Comparison of ENCODE assay signal across 15 cellular contexts in the genomic region with DNA sequence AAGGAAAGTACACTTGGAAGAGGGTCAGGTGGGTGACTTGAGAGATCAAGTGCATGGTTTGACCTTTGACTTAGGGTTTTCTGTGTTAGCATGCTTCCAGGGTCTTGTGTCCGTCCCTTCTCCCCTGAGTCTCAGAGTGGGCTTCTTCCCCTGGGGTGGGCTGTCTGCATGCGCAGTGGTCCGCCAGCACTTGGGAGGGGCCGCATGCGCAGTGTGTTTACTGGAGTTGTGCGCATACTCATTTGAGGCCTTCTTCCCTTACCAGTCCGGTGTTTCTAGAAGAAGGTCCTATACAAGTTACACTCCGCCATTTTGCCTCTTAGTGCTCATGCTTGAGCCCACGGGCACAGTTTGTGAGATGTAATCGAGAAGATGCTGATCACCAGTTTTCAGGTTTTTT. TPM values are rescaled to one million over a fixed set of nuclear protein-coding genes. Genes with fewer than 3 reads are reported as not detected.
DNase-seq lines count a peak whose midpoint lies in the region; ATAC-seq, FAIRE-seq and TF ChIP-seq lines count a peak whose summit lies in the region.
"Had no signal": no experiment of that assay in that cellular context is flagged by ENCODE, and none has a peak within 500 bp of the region (broad histone marks: within the 10 kb centered on the region; RNA-seq: fewer than 3 reads in every experiment).

No MANE protein-coding gene starts in this region.

- H2BK20ac ChIP-seq in H1 (ENCODE audit: low read length): no peak overlapping the region

- DNase-seq in RWPE2 (ENCODE audit: low spot score): peak; percentile 26
- no peak for DNase-seq in H1 (ENCODE audit: low read depth in 1 of 2, low spot score in 2 of 2)
- no peak for DNase-seq in natural killer cell treated with Interleukin-12 subunit alpha and Interleukin-12 subunit beta and Interleukin-15 and Interleukin-18, amount 100 ng/mL, for 72 hours (ENCODE audit: low spot score)
- peak; percentile 65 for DNase-seq in testis
- no peak for DNase-seq in ureter (ENCODE audit: low spot score)
- DNase-seq in activated CD4-positive, alpha-beta memory T cell treated with anti-CD3 and anti-CD28 coated beads, Interleukin-2, amount 10 ng/mL, durations not matched to agents 7 days and 5 days: no peak
- DNase-seq in mucosa of descending colon: no peak
- DNase-seq: C1 segment of cervical spinal cord; Calu3; CD4-positive, alpha-beta T cell; DMS 273 treated with DMSO at 0.1 percent for 48 hours; HCEC 1CT; HFFc6 had no signal

- H3K27me3 ChIP-seq in RWPE2 (ENCODE audit: insufficient read depth, poor library complexity, severe bottlenecking) (no peaks in the 10 kb centered on the region), H1 (replicated peaks in 1 of 4; ENCODE audit: control insufficient read depth in 3 of 4, extremely low read depth in 1 of 4, insufficient read depth in 3 of 4, low read length in 3 of 4) (no peaks in the 10 kb centered on the region), testis (no peaks in the 10 kb centered on the region)

- WGBS in H1 (ENCODE audit: extremely low coverage in 1 of 2, insufficient coverage in 1 of 2, insufficient read length in 1 of 2, insufficient replicate concordance in 2 of 2, low coverage in 1 of 2, low lambda C conversion rate in 2 of 2, missing lambda C conversion rate in 1 of 2), 2 experiments: 94% methylated on average over 10 of the region's 10 CpGs; no CpG with 5 or more reads in 1 of the 2 experiments
- WGBS in testis, 2 donors: 81 to 85% methylated on average over 10 of the region's 10 CpGs

- no peaks in the 10 kb centered on the region for H3K36me3 ChIP-seq in RWPE2 (ENCODE audit: low read depth)
- no peaks in the 10 kb centered on the region for H3K36me3 ChIP-seq in H1 (ENCODE audit: control insufficient read depth in 2 of 4, insufficient read depth in 4 of 4, low read length in 3 of 4)
- no peaks in the 10 kb centered on the region for H3K36me3 ChIP-seq in testis (ENCODE audit: low read depth, missing control alignments)
- no peaks in the 10 kb centered on the region for H3K36me3 ChIP-seq in mucosa of descending colon (ENCODE audit: low read depth)

- H3K4me3 Mint-ChIP-seq in natural killer cell treated with Interleukin-12 subunit alpha and Interleukin-12 subunit beta and Interleukin-15 and Interleukin-18, amount 100 ng/mL, for 72 hours: no peak overlapping the region
- no peak overlapping the region for H3K4me3 Mint-ChIP-seq in activated CD4-positive, alpha-beta memory T cell treated with anti-CD3 and anti-CD28 coated beads, Interleukin-2, amount 10 ng/mL, durations not matched to agents 7 days and 5 days
- H3K4me3 Mint-ChIP-seq: B cell; CD4-positive, alpha-beta T cell; HFFc6 had no signal

- H3K79me2 ChIP-seq in H1 (ENCODE audit: control insufficient read depth in 1 of 2, insufficient read depth in 2 of 2, low read length in 2 of 2): no peaks in the 10 kb centered on the region

- H3K4me1 Mint-ChIP-seq in natural killer cell treated with Interleukin-12 subunit alpha and Interleukin-12 subunit beta and Interleukin-15 and Interleukin-18, amount 100 ng/mL, for 72 hours (ENCODE audit: low read depth in 2 of 2): peaks cover 73 to 87% of the 10 kb centered on the region in 2 donors
- H3K4me1 Mint-ChIP-seq in activated CD4-positive, alpha-beta memory T cell treated with anti-CD3 and anti-CD28 coated beads, Interleukin-2, amount 10 ng/mL, durations not matched to agents 7 days and 5 days: peaks cover 20% of the 10 kb centered on the region

- no peaks in the 10 kb centered on the region for H3K23me2 ChIP-seq in H1 (ENCODE audit: low read depth, low read length)

- H2BK15ac ChIP-seq in H1 (ENCODE audit: low read length): no peak overlapping the region

- no peak overlapping the region for H3K4me2 ChIP-seq in H1 (ENCODE audit: insufficient read depth in 1 of 2, low read depth in 2 of 2, low read length in 2 of 2)

- TF ChIP-seq CTCF in RWPE2 (IDR thresholded peaks at IDR 0.05; ENCODE audit: poor library complexity, severe bottlenecking) (no peak), H1 (IDR thresholded peaks at IDR 0.05; ENCODE audit: control extremely low read depth in 1 of 3, insufficient read depth in 1 of 3, low read depth in 1 of 3, low read length in 3 of 3) (no peak), testis (IDR thresholded peaks at IDR 0.05) (no peak), mucosa of descending colon (IDR thresholded peaks at IDR 0.05) (no peak)

- no peaks in the 10 kb centered on the region for H4K20me1 ChIP-seq in H1 (replicated peaks in 1 of 2; ENCODE audit: control insufficient read depth in 1 of 2, insufficient read depth in 2 of 2, low read length in 2 of 2)

- H4K91ac ChIP-seq in H1 (replicated peaks; ENCODE audit: insufficient read length, low read length): no peak overlapping the region

- H3K14ac ChIP-seq in H1 (ENCODE audit: insufficient read length): no peak overlapping the region

- no peak overlapping the region for H2BK120ac ChIP-seq in H1 (replicated peaks; ENCODE audit: low read depth, low read length)

- no peak overlapping the region; the same call in 1 of the 2 replicates for H2AK5ac ChIP-seq in H1 (ENCODE audit: low read depth, low read length)

- H3K4me3 ChIP-seq in RWPE2 (ENCODE audit: severe bottlenecking) (no peak overlapping the region), H1 (ENCODE audit: extremely low read depth in 1 of 4, insufficient read depth in 2 of 4, low read depth in 3 of 4, low read length in 4 of 4) (no peak overlapping the region), testis (no peak overlapping the region), mucosa of descending colon (no peak overlapping the region)

- H2AFZ ChIP-seq in H1 (ENCODE audit: low read length): no peak overlapping the region

- TF ChIP-seq EP300 in H1 (IDR thresholded peaks at IDR 0.05; ENCODE audit: borderline replicate concordance in 1 of 2, low read depth in 2 of 2, low read length in 2 of 2): no peak

- FAIRE-seq in H1 (lab: Jason Lieb, UNC): no peak
- FAIRE-seq: A204.1 had no signal

- no peak for TF ChIP-seq POLR2A in H1 (IDR thresholded peaks at IDR 0.05; ENCODE audit: control extremely low read depth in 1 of 2, low read depth in 2 of 2, low read length in 2 of 2)
- TF ChIP-seq POLR2A in testis (IDR thresholded peaks at IDR 0.05): no peak

- POLR2A ChIA-PET in H1 (lab: Charles Lee; ENCODE audit: partially characterized antibody): no interaction called here
- POLR2A ChIA-PET in activated CD4-positive, alpha-beta memory T cell treated with anti-CD3 and anti-CD28 coated beads, Interleukin-2, amount 10 ng/mL, durations not matched to agents 7 days and 5 days (lab: Charles Lee): interaction anchor here (1.8 kb wide), 1 partner anchor 14 kb away, joined by 4 read pairs; no protein-coding TSS in a partner anchor

- H3K18ac ChIP-seq in H1 (ENCODE audit: extremely low read depth, low read length): no peak overlapping the region

- peak overlapping the region; percentile 93 to 97 for H3K27ac Mint-ChIP-seq in natural killer cell treated with Interleukin-12 subunit alpha and Interleukin-12 subunit beta and Interleukin-15 and Interleukin-18, amount 100 ng/mL, for 72 hours
- no peak overlapping the region for H3K27ac Mint-ChIP-seq in activated CD4-positive, alpha-beta memory T cell treated with anti-CD3 and anti-CD28 coated beads, Interleukin-2, amount 10 ng/mL, durations not matched to agents 7 days and 5 days
- H3K27ac Mint-ChIP-seq: B cell; CD4-positive, alpha-beta T cell; HFFc6 had no signal

- CTCF ChIA-PET in H1 (lab: Charles Lee; ENCODE audit: partially characterized antibody): interaction anchor here (1.6 kb wide), 1 partner anchor 25 kb away, joined by 3 read pairs; no protein-coding TSS in a partner anchor
- CTCF ChIA-PET in activated CD4-positive, alpha-beta memory T cell treated with anti-CD3 and anti-CD28 coated beads, Interleukin-2, amount 10 ng/mL, durations not matched to agents 7 days and 5 days (lab: Charles Lee): no interaction called here

- H3K9me3 Mint-ChIP-seq in natural killer cell treated with Interleukin-12 subunit alpha and Interleukin-12 subunit beta and Interleukin-15 and Interleukin-18, amount 100 ng/mL, for 72 hours: peaks cover 6% of the 10 kb centered on the region
- H3K9me3 Mint-ChIP-seq in activated CD4-positive, alpha-beta memory T cell treated with anti-CD3 and anti-CD28 coated beads, Interleukin-2, amount 10 ng/mL, durations not matched to agents 7 days and 5 days: peaks cover 9% of the 10 kb centered on the region
- H3K9me3 Mint-ChIP-seq: CD4-positive, alpha-beta T cell had no signal

- intact Hi-C loops in testis (cut with DNase I; ENCODE audit: low total_unique reads): no loop called here
- intact Hi-C loops in mucosa of descending colon (cut with DNase I, micrococcal nuclease): no loop called here

- no peak overlapping the region for H3K4ac ChIP-seq in H1 (replicated peaks; ENCODE audit: insufficient read length, low read depth, low read length)

- peaks cover 21% of the 10 kb centered on the region for H3K36me3 Mint-ChIP-seq in natural killer cell treated with Interleukin-12 subunit alpha and Interleukin-12 subunit beta and Interleukin-15 and Interleukin-18, amount 100 ng/mL, for 72 hours
- peaks cover 9% of the 10 kb centered on the region for H3K36me3 Mint-ChIP-seq in activated CD4-positive, alpha-beta memory T cell treated with anti-CD3 and anti-CD28 coated beads, Interleukin-2, amount 10 ng/mL, durations not matched to agents 7 days and 5 days (ENCODE audit: low read depth)

- no peak for ATAC-seq in RWPE2 (ENCODE audit: low read depth)
- no peak for ATAC-seq in natural killer cell treated with Interleukin-12 subunit alpha and Interleukin-12 subunit beta and Interleukin-15 and Interleukin-18, amount 100 ng/mL, for 72 hours
- ATAC-seq in mucosa of descending colon: no peak

- H3K4me1 ChIP-seq in RWPE2 (ENCODE audit: insufficient read depth, poor library complexity, severe bottlenecking): no peaks in the 10 kb centered on the region
- H3K4me1 ChIP-seq in H1 (replicated peaks in 1 of 4; ENCODE audit: control insufficient read depth in 3 of 4, insufficient read depth in 4 of 4, low read length in 3 of 4): peaks cover 3 to 9% (median 6%) of the 10 kb centered on the region in 4 experiments
- no peaks in the 10 kb centered on the region for H3K4me1 ChIP-seq in testis
- H3K4me1 ChIP-seq in mucosa of descending colon (ENCODE audit: low read depth): peaks cover 42% of the 10 kb centered on the region

- no peak overlapping the region for H4K8ac ChIP-seq in H1 (ENCODE audit: extremely low read depth, insufficient read depth, low read length)

- H3K27ac ChIP-seq in RWPE2 (ENCODE audit: poor library complexity, severe bottlenecking): no peak overlapping the region
- H3K27ac ChIP-seq in H1 (ENCODE audit: low read depth, low read length): no peak overlapping the region
- H3K27ac ChIP-seq in testis: no peak overlapping the region

- H3K56ac ChIP-seq in H1 (replicated peaks; ENCODE audit: insufficient read length, low read depth, low read length): no peak overlapping the region

- H3K27me3 Mint-ChIP-seq in natural killer cell treated with Interleukin-12 subunit alpha and Interleukin-12 subunit beta and Interleukin-15 and Interleukin-18, amount 100 ng/mL, for 72 hours: no peaks in the 10 kb centered on the region
- H3K27me3 Mint-ChIP-seq in activated CD4-positive, alpha-beta memory T cell treated with anti-CD3 and anti-CD28 coated beads, Interleukin-2, amount 10 ng/mL, durations not matched to agents 7 days and 5 days: peaks cover 21% of the 10 kb centered on the region
- H3K27me3 Mint-ChIP-seq: B cell; CD4-positive, alpha-beta T cell had no signal

- no peak overlapping the region for H2BK5ac ChIP-seq in H1 (ENCODE audit: low read depth, low read length)

- no peak for TF ChIP-seq RAD21 in H1 (IDR thresholded peaks at IDR 0.05 in 1 of 2, conservative IDR thresholded peaks at IDR 0.05 in 1 of 2; ENCODE audit: low read depth in 2 of 2, low read length in 2 of 2)

- no peaks in the 10 kb centered on the region for H3K79me1 ChIP-seq in H1 (ENCODE audit: low read depth, low read length)

- 0 out of 2 replicates have a peak overlapping the region, but pooled peaks have one; percentile 27 for H2BK12ac ChIP-seq in H1 (ENCODE audit: low read depth, low read length)

- no peak overlapping the region for H3K9ac ChIP-seq in H1 (replicated peaks in 1 of 4; ENCODE audit: extremely low read depth in 1 of 4, low read depth in 3 of 4, low read length in 3 of 4)

- H3K23ac ChIP-seq in H1 (ENCODE audit: insufficient read length): no peak overlapping the region

- no peak overlapping the region for H4K5ac ChIP-seq in H1 (ENCODE audit: insufficient read length, low read depth, low read length)

- no peaks in the 10 kb centered on the region for H3K9me3 ChIP-seq in RWPE2 (ENCODE audit: severe bottlenecking)
- H3K9me3 ChIP-seq in H1 (ENCODE audit: insufficient read depth in 2 of 2, low read depth in 1 of 2, low read length in 1 of 2): no peaks in the 10 kb centered on the region; a peak in 1 of 4 replicates
- no peaks in the 10 kb centered on the region for H3K9me3 ChIP-seq in testis
- peaks cover 3% of the 10 kb centered on the region for H3K9me3 ChIP-seq in mucosa of descending colon

RNA-seq across cellular contexts. Expression of gene RIN3, which starts 58.5 kb away (rescaled TPM):
- total RNA-seq in H1 (2021; fragmentation: NEBNext Ultra II Directional; extraction: Animal tissue kit (Norgen Biotek cat#: 25700)): 1.5 and 1.9 TPM in 2 replicates
- polyA plus RNA-seq in H1 (2011; rRNA removed) (0.59 and 0.78 TPM in 2 replicates), testis (ENCODE audit: insufficient read depth, low read depth, low replicate concordance) (25.9 TPM)
- 0.40 TPM for polyA plus RNA-seq in H1 (2011; cell fraction: cytosol; rRNA removed)
- polyA plus RNA-seq in H1 (2011; cell fraction: nucleus; rRNA removed): 1.1 TPM
- 1.1 to 2.2 TPM (median 1.5 TPM) in 4 replicates for polyA plus RNA-seq in H1 (2012, experiment 1 of 2)
- polyA plus RNA-seq in H1 (2012, experiment 2 of 2): 1.4 TPM
- 1.7 TPM for polyA plus RNA-seq in H1 (2013, experiment 1 of 2)
- 1.4 TPM for polyA plus RNA-seq in H1 (2013, experiment 2 of 2)
- polyA minus RNA-seq in H1 (2011; rRNA and poly(A)+ RNA removed): 1.3 and 1.4 TPM in 2 replicates
- polyA minus RNA-seq in H1 (2011; cell fraction: cytosol; rRNA and poly(A)+ RNA removed): 1.1 TPM
- 3.5 TPM for polyA minus RNA-seq in H1 (2011; cell fraction: nucleus; rRNA and poly(A)+ RNA removed)
- total RNA-seq in natural killer cell treated with Interleukin-12 subunit alpha and Interleukin-12 subunit beta and Interleukin-15 and Interleukin-18, amount 100 ng/mL, for 72 hours: 100 to 1,000 TPM; 151 to 202 TPM
- total RNA-seq in testis (10 to 100 TPM; 49.8 to 56.2 TPM), ureter (27.3 TPM), mucosa of descending colon (10 to 100 TPM; 26.2 to 51.0 (median 32.9) TPM)
- 10 to 100 TPM; 29.3 to 31.5 TPM for total RNA-seq in activated CD4-positive, alpha-beta memory T cell treated with anti-CD3 and anti-CD28 coated beads, Interleukin-2, amount 10 ng/mL, durations not matched to agents 7 days and 5 days

Comparison
In these comparisons a context has a peak if more than half of its experiments do, and no peak if none do; other contexts are left out.
1. DNase-seq: peak in RWPE2 (single experiment) and testis (single experiment); none in H1 (0 of 2), natural killer cell treated with Interleukin-12 subunit alpha and Interleukin-12 subunit beta and Interleukin-15 and Interleukin-18, amount 100 ng/mL, for 72 hours (single experiment), ureter (single experiment), activated CD4-positive, alpha-beta memory T cell treated with anti-CD3 and anti-CD28 coated beads, Interleukin-2, amount 10 ng/mL, durations not matched to agents 7 days and 5 days (single experiment) and mucosa of descending colon (0 of 3).